42 cellular contexts compared by ENCODE assay signal in the genomic region with DNA sequence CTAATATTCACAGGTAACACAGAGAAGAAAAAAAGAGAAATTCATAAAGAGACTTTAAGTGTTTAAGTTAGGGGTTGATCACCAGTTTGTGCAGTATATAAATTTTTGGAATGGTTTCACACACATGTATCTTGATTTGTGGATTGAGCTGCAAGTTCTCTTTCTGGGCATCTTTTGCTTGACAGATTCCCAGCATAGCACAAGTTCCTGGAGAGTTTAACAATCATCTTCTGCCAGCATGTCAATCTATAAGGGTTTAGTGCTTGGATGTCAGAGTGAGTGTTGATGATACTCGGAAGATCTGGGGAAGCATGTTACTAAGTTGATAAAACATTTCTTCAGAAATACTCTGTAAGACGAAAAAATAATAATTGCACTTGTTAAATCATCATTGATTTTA. TPM values are rescaled to one million over a fixed set of nuclear protein-coding genes. Genes with fewer than 3 reads are reported as not detected.
"Had no signal": no experiment of that assay in that cellular context is flagged by ENCODE, and none has a peak within 500 bp of the region (broad histone marks: within the 10 kb centered on the region; RNA-seq: fewer than 3 reads in every experiment).

No MANE protein-coding gene starts in this region.

- H3K27me3 Mint-ChIP-seq: activated naive CD4-positive, alpha-beta T cell treated with anti-CD3 and anti-CD28 coated beads, Interleukin-2, amount 10 ng/mL, durations not matched to agents 7 days and 5 days; activated naive CD8-positive, alpha-beta T cell; activated naive CD8-positive, alpha-beta T cell treated with anti-CD3 and anti-CD28 coated beads for 36 hours; activated naive CD8-positive, alpha-beta T cell treated with anti-CD3 and anti-CD28 coated beads, Interleukin-2, amount 10 ng/mL, durations not matched to agents 7 days and 5 days; activated naive CD8-positive, alpha-beta T cell treated with anti-CD3 and anti-CD28 coated beads, Interleukin-2, amount 50 U/mL, for 24 hours; activated T-cell treated with anti-CD3 and anti-CD28 coated beads, Interleukin-2, amount 50 U/mL, for 24 hours; activated T-helper 17 cell treated with anti-CD3 and anti-CD28 coated beads, Interleukin-2, amount 50 U/mL, for 72 hours; central memory CD8-positive, alpha-beta T cell had no signal

- H3K27ac ChIP-seq: adrenal gland, ascending aorta, body of pancreas, brain microvascular endothelial cell, breast epithelium, cardiac muscle cell had no signal

- H3K4me1 Mint-ChIP-seq: activated naive CD4-positive, alpha-beta T cell treated with anti-CD3 and anti-CD28 coated beads, Interleukin-2, amount 10 ng/mL, durations not matched to agents 7 days and 5 days; central memory CD8-positive, alpha-beta T cell had no signal

- H3K4me1 ChIP-seq: adrenal gland, ascending aorta, body of pancreas, breast epithelium had no signal

- H3K4me3 ChIP-seq: adrenal gland, ascending aorta, body of pancreas, breast epithelium, cardiac muscle cell had no signal

- DNase-seq: activated effector memory CD4-positive, alpha-beta T cell treated with anti-CD3 and anti-CD28 coated beads, Interleukin-2, amount 50 U/mL, for 16 hours; activated effector memory CD4-positive, alpha-beta T cell treated with Interleukin-2 at 50 U/mL for 16 hours; activated gamma-delta T cell; activated gamma-delta T cell treated with Interleukin-2 at 50 U/mL for 16 hours; activated naive CD4-positive, alpha-beta T cell; activated naive CD4-positive, alpha-beta T cell treated with anti-CD3 and anti-CD28 coated beads, Interleukin-2, amount 10 ng/mL, durations not matched to agents 7 days and 5 days; activated naive CD4-positive, alpha-beta T cell treated with anti-CD3 and anti-CD28 coated beads, Interleukin-2, amount 50 U/mL, for 16 hours; activated naive CD4-positive, alpha-beta T cell treated with Interleukin-2 at 50 U/mL for 16 hours; activated naive CD8-positive, alpha-beta T cell treated with anti-CD3 and anti-CD28 coated beads for 36 hours; activated naive CD8-positive, alpha-beta T cell treated with anti-CD3 and anti-CD28 coated beads, Interleukin-2, amount 10 ng/mL, durations not matched to agents 7 days and 5 days; activated naive CD8-positive, alpha-beta T cell treated with anti-CD3 and anti-CD28 coated beads, Interleukin-2, amount 50 U/mL, for 24 hours; activated T-cell treated with anti-CD3 and anti-CD28 coated beads, Interleukin-2, amount 50 U/mL, for 1 hour; activated T-cell treated with anti-CD3 and anti-CD28 coated beads, Interleukin-2, amount 50 U/mL, for 24 hours; activated T-cell treated with anti-CD3 and anti-CD28 coated beads, Interleukin-2, amount 50 U/mL, for 4 hours; activated T-cell treated with anti-CD3 and anti-CD28 coated beads, Interleukin-2, amount 50 U/mL, for 48 hours; activated T-cell treated with anti-CD3 and anti-CD28 coated beads, Interleukin-2, amount 50 U/mL, for 72 hours; adrenal gland; amniotic stem cell; amygdala; anterior cingulate cortex; aorta; body of pancreas; brain microvascular endothelial cell; caudate nucleus; central memory CD4-positive, alpha-beta T cell; cerebellar nuclear complex had no signal

- H3K27ac Mint-ChIP-seq: activated naive CD4-positive, alpha-beta T cell treated with anti-CD3 and anti-CD28 coated beads, Interleukin-2, amount 10 ng/mL, durations not matched to agents 7 days and 5 days; activated naive CD4-positive, alpha-beta T cell treated with anti-CD3 and anti-CD28 coated beads, Interleukin-2, amount 50 U/mL, for 72 hours; activated naive CD8-positive, alpha-beta T cell; activated naive CD8-positive, alpha-beta T cell treated with anti-CD3 and anti-CD28 coated beads for 36 hours; activated naive CD8-positive, alpha-beta T cell treated with anti-CD3 and anti-CD28 coated beads, Interleukin-2, amount 10 ng/mL, durations not matched to agents 7 days and 5 days; activated naive CD8-positive, alpha-beta T cell treated with anti-CD3 and anti-CD28 coated beads, Interleukin-2, amount 50 U/mL, for 24 hours; activated T-cell treated with anti-CD3 and anti-CD28 coated beads, Interleukin-2, amount 50 U/mL, for 24 hours; activated T-cell treated with anti-CD3 and anti-CD28 coated beads, Interleukin-2, amount 50 U/mL, for 72 hours; activated T-helper 1 cell treated with anti-CD3 and anti-CD28 coated beads, Interleukin-12 subunit alpha, Interleukin-12 subunit beta, Interleukin-2, Interleukin-4 antibody, amounts not matched to agents 30 ng/mL and 10 ng/mL and 1 ng/mL, durations not matched to agents 14 hours and 24 hours and 36 hours; activated T-helper 17 cell treated with anti-CD3 and anti-CD28 coated beads, Interleukin-2, amount 50 U/mL, for 72 hours; activated T-helper 2 cell treated with anti-CD3 and anti-CD28 coated beads, Interferon-gamma antibody, Interleukin-2, Interleukin-4, amounts not matched to agents 10 μg/mL and 5 μg/mL and 100 μg/mL, durations not matched to agents 14 hours and 24 hours and 36 hours had no signal

- H3K4me3 Mint-ChIP-seq: activated naive CD4-positive, alpha-beta T cell treated with anti-CD3 and anti-CD28 coated beads, Interleukin-2, amount 10 ng/mL, durations not matched to agents 7 days and 5 days; activated naive CD8-positive, alpha-beta T cell; activated naive CD8-positive, alpha-beta T cell treated with anti-CD3 and anti-CD28 coated beads for 36 hours; activated naive CD8-positive, alpha-beta T cell treated with anti-CD3 and anti-CD28 coated beads, Interleukin-2, amount 10 ng/mL, durations not matched to agents 7 days and 5 days; activated naive CD8-positive, alpha-beta T cell treated with anti-CD3 and anti-CD28 coated beads, Interleukin-2, amount 50 U/mL, for 24 hours; activated T-cell treated with anti-CD3 and anti-CD28 coated beads, Interleukin-2, amount 50 U/mL, for 24 hours; activated T-cell treated with anti-CD3 and anti-CD28 coated beads, Interleukin-2, amount 50 U/mL, for 4 hours; activated T-cell treated with anti-CD3 and anti-CD28 coated beads, Interleukin-2, amount 50 U/mL, for 72 hours; activated T-helper 1 cell treated with anti-CD3 and anti-CD28 coated beads, Interleukin-12 subunit alpha, Interleukin-12 subunit beta, Interleukin-2, Interleukin-4 antibody, amounts not matched to agents 30 ng/mL and 10 ng/mL and 1 ng/mL, durations not matched to agents 14 hours and 24 hours and 36 hours; activated T-helper 17 cell treated with anti-CD3 and anti-CD28 coated beads, Interleukin-2, amount 50 U/mL, for 72 hours; central memory CD8-positive, alpha-beta T cell had no signal

- H3K27me3 ChIP-seq: adrenal gland, ascending aorta, body of pancreas, brain microvascular endothelial cell, breast epithelium, cardiac muscle cell had no signal

- H3K9me3 ChIP-seq: adrenal gland, ascending aorta, body of pancreas, breast epithelium had no signal

- ATAC-seq: activated naive CD4-positive, alpha-beta T cell treated with anti-CD3 and anti-CD28 coated beads, Interleukin-2, amount 50 U/mL, for 72 hours; activated naive CD8-positive, alpha-beta T cell treated with anti-CD3 and anti-CD28 coated beads, Interleukin-2, amount 50 U/mL, for 24 hours; activated T-cell treated with anti-CD3 and anti-CD28 coated beads, Interleukin-2, amount 50 U/mL, for 4 hours; activated T-cell treated with anti-CD3 and anti-CD28 coated beads, Interleukin-2, amount 50 U/mL, for 72 hours; activated T-helper 17 cell treated with anti-CD3 and anti-CD28 coated beads, Interleukin-2, amount 50 U/mL, for 72 hours; body of pancreas had no signal

- H3K9me3 Mint-ChIP-seq: activated naive CD4-positive, alpha-beta T cell treated with anti-CD3 and anti-CD28 coated beads, Interleukin-2, amount 10 ng/mL, durations not matched to agents 7 days and 5 days; activated naive CD4-positive, alpha-beta T cell treated with anti-CD3 and anti-CD28 coated beads, Interleukin-2, amount 50 U/mL, for 72 hours; activated naive CD8-positive, alpha-beta T cell treated with anti-CD3 and anti-CD28 coated beads for 36 hours; activated naive CD8-positive, alpha-beta T cell treated with anti-CD3 and anti-CD28 coated beads, Interleukin-2, amount 10 ng/mL, durations not matched to agents 7 days and 5 days; activated naive CD8-positive, alpha-beta T cell treated with anti-CD3 and anti-CD28 coated beads, Interleukin-2, amount 50 U/mL, for 24 hours; activated T-cell treated with anti-CD3 and anti-CD28 coated beads, Interleukin-2, amount 50 U/mL, for 24 hours; activated T-cell treated with anti-CD3 and anti-CD28 coated beads, Interleukin-2, amount 50 U/mL, for 4 hours; activated T-cell treated with anti-CD3 and anti-CD28 coated beads, Interleukin-2, amount 50 U/mL, for 72 hours; activated T-helper 1 cell treated with anti-CD3 and anti-CD28 coated beads, Interleukin-12 subunit alpha, Interleukin-12 subunit beta, Interleukin-2, Interleukin-4 antibody, amounts not matched to agents 30 ng/mL and 10 ng/mL and 1 ng/mL, durations not matched to agents 14 hours and 24 hours and 36 hours; activated T-helper 17 cell treated with anti-CD3 and anti-CD28 coated beads, Interleukin-2, amount 50 U/mL, for 72 hours; activated T-helper 2 cell treated with anti-CD3 and anti-CD28 coated beads, Interferon-gamma antibody, Interleukin-2, Interleukin-4, amounts not matched to agents 10 μg/mL and 5 μg/mL and 100 μg/mL, durations not matched to agents 14 hours and 24 hours and 36 hours; brain; central memory CD8-positive, alpha-beta T cell had no signal

RNA-seq across cellular contexts. Expression of gene FGF6, which starts 43.9 kb away (rescaled TPM):
- total RNA-seq: activated naive CD4-positive, alpha-beta T cell treated with anti-CD3 and anti-CD28 coated beads, Interleukin-2, amount 50 U/mL, for 72 hours; activated naive CD8-positive, alpha-beta T cell treated with anti-CD3 and anti-CD28 coated beads for 36 hours; activated naive CD8-positive, alpha-beta T cell treated with anti-CD3 and anti-CD28 coated beads, Interleukin-2, amount 10 ng/mL, durations not matched to agents 7 days and 5 days; activated T-cell treated with anti-CD3 and anti-CD28 coated beads, Interleukin-2, amount 50 U/mL, for 4 hours; activated T-cell treated with anti-CD3 and anti-CD28 coated beads, Interleukin-2, amount 50 U/mL, for 72 hours; activated T-helper 1 cell treated with anti-CD3 and anti-CD28 coated beads, Interleukin-12 subunit alpha, Interleukin-12 subunit beta, Interleukin-2, Interleukin-4 antibody, amounts not matched to agents 30 ng/mL and 10 ng/mL and 1 ng/mL, durations not matched to agents 14 hours and 24 hours and 36 hours; activated T-helper 17 cell treated with anti-CD3 and anti-CD28 coated beads, Interleukin-2, amount 50 U/mL, for 72 hours; activated T-helper 2 cell treated with anti-CD3 and anti-CD28 coated beads, Interferon-gamma antibody, Interleukin-2, Interleukin-4, amounts not matched to agents 10 μg/mL and 5 μg/mL and 100 μg/mL, durations not matched to agents 14 hours and 24 hours and 36 hours; adrenal gland; aorta; ascending aorta; astrocyte; body of pancreas; breast epithelium; bronchial epithelial cell; cardiac muscle cell; cardiac septum; cerebellum; chondrocyte had no signal
- polyA plus RNA-seq: adipose tissue, adrenal gland, aorta, cardiac muscle cell had no signal

RNA-seq across cellular contexts. Expression of gene RAD51AP1, which starts 49.1 kb away (rescaled TPM):
- total RNA-seq: ascending aorta had no signal
